In the genomic region with DNA sequence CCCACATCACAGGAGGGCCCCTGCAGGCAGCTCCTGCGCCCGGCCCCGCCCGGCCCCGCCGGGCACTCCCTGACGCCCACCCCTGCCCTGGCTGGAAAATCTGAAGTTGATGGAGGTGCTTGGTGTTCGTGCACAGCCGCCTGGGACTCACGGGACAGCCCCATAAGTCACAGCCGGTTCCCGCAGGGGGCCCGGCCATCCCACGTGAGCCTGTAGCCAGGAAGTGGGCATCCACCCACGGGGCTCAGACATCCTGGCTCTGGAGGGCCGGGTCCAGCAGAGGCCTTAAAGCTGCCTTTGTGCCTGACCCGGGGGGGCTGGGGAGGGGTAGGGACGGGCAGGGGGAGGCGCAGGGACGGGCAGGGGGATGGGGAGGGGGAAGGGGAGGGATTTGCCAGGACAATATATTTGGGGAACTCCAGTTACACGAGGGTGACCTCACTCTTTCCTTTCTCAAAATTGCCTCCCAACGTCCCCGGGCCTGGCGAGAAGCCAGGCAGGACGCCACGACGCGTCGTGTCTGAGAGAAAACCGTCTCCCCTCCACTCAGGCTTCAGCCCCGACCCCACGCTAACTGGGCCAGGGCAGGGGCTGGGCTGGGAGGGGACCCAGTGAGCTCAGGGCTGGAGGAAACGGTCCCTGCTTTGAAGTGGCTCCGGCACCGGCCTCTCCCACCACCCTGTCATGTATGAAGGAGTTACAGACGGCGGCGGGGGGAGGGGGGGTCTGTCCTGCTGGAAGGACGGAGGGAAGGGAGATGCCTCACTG, we compare ENCODE assay signal across 1 cellular context.
A peak's percentile ranks its signal among the peaks of the same experiment; 100 is the strongest.
TF ChIP-seq lines count a peak whose summit lies in the region.

No MANE protein-coding gene starts in this region.

TF ChIP-seq in GM12878, 131 proteins besides CTCF, POLR2A, EP300 and RAD21 (continued from another document):
- TF ChIP-seq, protein P1, sequence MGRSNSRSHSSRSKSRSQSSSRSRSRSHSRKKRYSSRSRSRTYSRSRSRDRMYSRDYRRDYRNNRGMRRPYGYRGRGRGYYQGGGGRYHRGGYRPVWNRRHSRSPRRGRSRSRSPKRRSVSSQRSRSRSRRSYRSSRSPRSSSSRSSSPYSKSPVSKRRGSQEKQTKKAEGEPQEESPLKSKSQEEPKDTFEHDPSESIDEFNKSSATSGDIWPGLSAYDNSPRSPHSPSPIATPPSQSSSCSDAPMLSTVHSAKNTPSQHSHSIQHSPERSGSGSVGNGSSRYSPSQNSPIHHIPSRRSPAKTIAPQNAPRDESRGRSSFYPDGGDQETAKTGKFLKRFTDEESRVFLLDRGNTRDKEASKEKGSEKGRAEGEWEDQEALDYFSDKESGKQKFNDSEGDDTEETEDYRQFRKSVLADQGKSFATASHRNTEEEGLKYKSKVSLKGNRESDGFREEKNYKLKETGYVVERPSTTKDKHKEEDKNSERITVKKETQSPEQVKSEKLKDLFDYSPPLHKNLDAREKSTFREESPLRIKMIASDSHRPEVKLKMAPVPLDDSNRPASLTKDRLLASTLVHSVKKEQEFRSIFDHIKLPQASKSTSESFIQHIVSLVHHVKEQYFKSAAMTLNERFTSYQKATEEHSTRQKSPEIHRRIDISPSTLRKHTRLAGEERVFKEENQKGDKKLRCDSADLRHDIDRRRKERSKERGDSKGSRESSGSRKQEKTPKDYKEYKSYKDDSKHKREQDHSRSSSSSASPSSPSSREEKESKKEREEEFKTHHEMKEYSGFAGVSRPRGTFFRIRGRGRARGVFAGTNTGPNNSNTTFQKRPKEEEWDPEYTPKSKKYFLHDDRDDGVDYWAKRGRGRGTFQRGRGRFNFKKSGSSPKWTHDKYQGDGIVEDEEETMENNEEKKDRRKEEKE (IDR thresholded peaks at IDR 0.05): no peak
- TF ChIP-seq USF1 (IDR thresholded peaks at IDR 0.05; ENCODE audit: borderline replicate concordance, extremely low read length, insufficient read depth, low read depth, low read length): peak; percentile 83
- no peak for TF ChIP-seq BCL11A (IDR thresholded peaks at IDR 0.05; ENCODE audit: low read depth, low read length)
- peak; percentile 62; the same call in 1 of the 2 replicates for TF ChIP-seq TCF3 (IDR thresholded peaks at IDR 0.05; ENCODE audit: borderline replicate concordance, insufficient read depth, low read depth, low read length)
- peak; percentile 61; the same call in 1 of the 2 replicates for TF ChIP-seq SMAD5 (IDR thresholded peaks at IDR 0.05; ENCODE audit: low read depth)
- TF ChIP-seq CUX1 (IDR thresholded peaks at IDR 0.05; ENCODE audit: insufficient replicate concordance, low read depth, low read length): peak; percentile 22
- TF ChIP-seq BMI1 (IDR thresholded peaks at IDR 0.05; ENCODE audit: borderline replicate concordance): no peak
- peak; percentile 59 for TF ChIP-seq CREB1 (IDR thresholded peaks at IDR 0.05; ENCODE audit: low read depth)
- TF ChIP-seq TCF7 (IDR thresholded peaks at IDR 0.05; ENCODE audit: borderline replicate concordance): no peak
- TF ChIP-seq NKRF (conservative IDR thresholded peaks at IDR 0.05): no peak
- TF ChIP-seq HDGF (IDR thresholded peaks at IDR 0.05): no peak
- no peak for TF ChIP-seq ZBTB4 (CRISPR knock-in tag; IDR thresholded peaks at IDR 0.05)
TF ChIP-seq in GM12878: peak in this region for 44.
